In the genomic region with DNA sequence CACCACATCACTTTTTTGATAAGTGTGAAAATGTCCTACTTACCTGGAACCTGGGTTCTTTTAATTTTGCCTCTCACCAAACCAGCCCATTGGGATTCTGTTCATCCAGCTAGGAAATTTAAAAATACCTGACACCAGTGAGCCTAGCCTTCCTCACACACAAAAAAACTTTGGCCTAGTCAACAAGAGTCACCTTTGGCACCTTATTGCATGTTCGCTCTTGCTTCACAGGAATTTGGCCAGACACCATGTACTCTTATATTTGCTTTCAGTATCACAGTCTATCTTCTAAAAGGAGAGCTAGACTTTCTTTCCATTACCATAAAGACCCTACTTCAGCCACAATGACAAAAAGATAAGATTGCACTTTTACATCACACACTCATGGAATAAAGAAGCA, we compare ENCODE assay signal across 34 cellular contexts.
DNase-seq lines count a peak whose midpoint lies in the region; ATAC-seq, FAIRE-seq and TF ChIP-seq lines count a peak whose summit lies in the region.
"Had no signal": no experiment of that assay in that cellular context is flagged by ENCODE, and none has a peak within 500 bp of the region (broad histone marks: within the 10 kb centered on the region; RNA-seq: fewer than 3 reads in every experiment).

No MANE protein-coding gene starts in this region.

- H3K9me3 Mint-ChIP-seq in CD8-positive, alpha-beta T cell, result peaks cover 29% of the 10 kb centered on the region

- no peak for TF ChIP-seq CTCF in liver (IDR thresholded peaks at IDR 0.05; ENCODE audit: low read depth, low read length, missing input control)
- TF ChIP-seq CTCF in HepG2 (CRISPR knock-in tag; IDR thresholded peaks at IDR 0.05), result no peak
- TF ChIP-seq CTCF in right lobe of liver (IDR thresholded peaks at IDR 0.05), result no peak
- TF ChIP-seq CTCF in CD8-positive, alpha-beta T cell (IDR thresholded peaks at IDR 0.05), result no peak

- TF ChIP-seq RAD21 in liver (IDR thresholded peaks at IDR 0.05) (no peak), HepG2 (CRISPR knock-in tag; IDR thresholded peaks at IDR 0.05) (no peak)

- no peak overlapping the region for H3K4me3 ChIP-seq in liver (ENCODE audit: low read depth in 1 of 3, low read length in 3 of 3)
- no peak overlapping the region for H3K4me3 ChIP-seq in HepG2 (replicated peaks in 1 of 3; ENCODE audit: insufficient read depth in 1 of 3, low read depth in 2 of 3, low read length in 3 of 3)
- H3K4me3 ChIP-seq in right lobe of liver, result no peak overlapping the region
- H3K4me3 ChIP-seq in CD8-positive, alpha-beta T cell (ENCODE audit: low read depth, low read length), result no peak overlapping the region
- H3K4me3 ChIP-seq: A549; BLaER1; BLaER1 treated with 17β-estradiol and CSF1 and Interleukin-3, amounts not matched to agents 10 nM and 100 nM had no signal

- no peak overlapping the region for H3K4me2 ChIP-seq in HepG2 (ENCODE audit: low read depth, low read length)
- H3K4me2 ChIP-seq: A549; BLaER1; BLaER1 treated with 17β-estradiol and CSF1 and Interleukin-3, amounts not matched to agents 10 nM and 100 nM had no signal

- DNase-seq in HepG2 (ENCODE audit: low spot score), result no peak
- peak; percentile 71 for DNase-seq in left lobe of liver (ENCODE audit: low spot score)
- DNase-seq in right lobe of liver, result peak in 1 of 3 donors; percentile 68
- no peak for DNase-seq in CD8-positive, alpha-beta T cell
- no peak for DNase-seq in stimulated activated CD4-positive, alpha-beta T cell treated with anti-CD3 and anti-CD28 coated beads, Interleukin-1b, Interleukin-23, amount 100 ng/mL, for 48 hours
- DNase-seq: 8988T; ACHN; AML-193; BE2C; C1 segment of cervical spinal cord; Caco-2; Calu3; CD4-positive, alpha-beta memory T cell; CD4-positive, alpha-beta T cell; CD4-positive, CD25-positive, alpha-beta regulatory T cell; CD8-positive, alpha-beta memory T cell; COR-L47; DMS 273 treated with DMSO at 0.1 percent for 48 hours; DMS153; DMS53; DMS79; DMS79 treated with DMSO at 0.1 percent for 48 hours; DND-41; EL had no signal

- ATAC-seq in HepG2 (no peak), left lobe of liver (peak; percentile 85), right lobe of liver (peak; percentile 55 to 92 (median 78))
- no peak for ATAC-seq in CD8-positive, alpha-beta T cell
- ATAC-seq: A549 had no signal

- no peak overlapping the region for H3K27ac Mint-ChIP-seq in CD8-positive, alpha-beta T cell
- H3K27ac Mint-ChIP-seq: B cell; CD14-positive monocyte; CD4-positive, alpha-beta memory T cell; CD4-positive, alpha-beta T cell; CD4-positive, CD25-positive, alpha-beta regulatory T cell; CD8-positive, alpha-beta memory T cell had no signal

- CTCF ChIA-PET in HepG2 (lab: Yijun Ruan, JAX; ENCODE audit: low intra/inter-chr PET ratio, low total read pairs), result no interaction called here
- CTCF ChIA-PET in CD8-positive, alpha-beta T cell (lab: Charles Lee), result no interaction called here

- peaks cover 4 to 21% (median 7%) of the 10 kb centered on the region in 4 donors for H3K9me3 ChIP-seq in liver (ENCODE audit: control insufficient read depth in 4 of 4, low read length in 3 of 4)
- peaks cover 95% of the 10 kb centered on the region for H3K9me3 ChIP-seq in HepG2 (ENCODE audit: low read length)
- no peaks in the 10 kb centered on the region for H3K9me3 ChIP-seq in right lobe of liver
- no peaks in the 10 kb centered on the region for H3K9me3 ChIP-seq in CD8-positive, alpha-beta T cell (ENCODE audit: low read length)
- H3K9me3 ChIP-seq: BE2C had no signal

- no peaks in the 10 kb centered on the region for H3K27me3 Mint-ChIP-seq in CD8-positive, alpha-beta T cell (ENCODE audit: low read depth)
- H3K27me3 Mint-ChIP-seq: B cell; CD4-positive, alpha-beta memory T cell; CD4-positive, alpha-beta T cell; CD4-positive, CD25-positive, alpha-beta regulatory T cell; CD8-positive, alpha-beta memory T cell had no signal

- WGBS in liver, result 41% methylated on average over 1 of the region's 1 CpG
- 33% methylated on average over 1 of the region's 1 CpG for WGBS in HepG2 (ENCODE audit: low lambda C conversion rate)
- 10% methylated on average over 1 of the region's 1 CpG for WGBS in right lobe of liver (ENCODE audit: insufficient coverage, low coverage, low lambda C conversion rate, missing lambda C conversion rate)

- TF ChIP-seq EP300 in HepG2 (IDR thresholded peaks at IDR 0.05; ENCODE audit: low read depth in 2 of 2, low read length in 2 of 2) (no peak), HepG2 (CRISPR knock-in tag; IDR thresholded peaks at IDR 0.05; ENCODE audit: borderline replicate concordance) (no peak)

- no peak overlapping the region for H3K4me3 Mint-ChIP-seq in CD8-positive, alpha-beta T cell
- H3K4me3 Mint-ChIP-seq: B cell; CD14-positive monocyte; CD4-positive, alpha-beta memory T cell; CD4-positive, alpha-beta T cell; CD4-positive, CD25-positive, alpha-beta regulatory T cell; CD8-positive, alpha-beta memory T cell had no signal

- no peaks in the 10 kb centered on the region for H3K27me3 ChIP-seq in liver (ENCODE audit: control insufficient read depth in 4 of 4, insufficient read depth in 4 of 4, low read length in 3 of 4)
- no peaks in the 10 kb centered on the region for H3K27me3 ChIP-seq in HepG2 (ENCODE audit: control insufficient read depth in 1 of 2, insufficient read depth in 2 of 2, low read length in 2 of 2)
- no peaks in the 10 kb centered on the region for H3K27me3 ChIP-seq in right lobe of liver
- no peaks in the 10 kb centered on the region for H3K27me3 ChIP-seq in CD8-positive, alpha-beta T cell (ENCODE audit: insufficient read depth, low read length)
- H3K27me3 ChIP-seq: BE2C; BLaER1; BLaER1 treated with 17β-estradiol and CSF1 and Interleukin-3, amounts not matched to agents 10 nM and 100 nM had no signal

- no peaks in the 10 kb centered on the region for H3K36me3 ChIP-seq in liver (ENCODE audit: control insufficient read depth in 4 of 4, insufficient read depth in 3 of 4, low read depth in 1 of 4, low read length in 3 of 4)
- no peaks in the 10 kb centered on the region for H3K36me3 ChIP-seq in HepG2 (replicated peaks in 1 of 2; ENCODE audit: control insufficient read depth in 1 of 2, insufficient read depth in 2 of 2, low read length in 2 of 2)
- no peaks in the 10 kb centered on the region for H3K36me3 ChIP-seq in right lobe of liver
- H3K36me3 ChIP-seq in CD8-positive, alpha-beta T cell (ENCODE audit: insufficient read depth, low read length), result no peaks in the 10 kb centered on the region
- H3K36me3 ChIP-seq: BE2C; BLaER1; BLaER1 treated with 17β-estradiol and CSF1 and Interleukin-3, amounts not matched to agents 10 nM and 100 nM had no signal

- H3K9ac ChIP-seq in liver (ENCODE audit: low read depth in 1 of 2, low read length in 2 of 2), result no peak overlapping the region
- no peak overlapping the region for H3K9ac ChIP-seq in HepG2 (ENCODE audit: insufficient read depth, low read depth, low read length)
- H3K9ac ChIP-seq: BLaER1; BLaER1 treated with 17β-estradiol and CSF1 and Interleukin-3, amounts not matched to agents 10 nM and 100 nM had no signal

- no peak overlapping the region for H2AFZ ChIP-seq in HepG2 (ENCODE audit: low read length)

- H3K79me2 ChIP-seq in HepG2 (ENCODE audit: insufficient read depth, low read length), result no peaks in the 10 kb centered on the region

- no peaks in the 10 kb centered on the region for H3K4me1 Mint-ChIP-seq in CD8-positive, alpha-beta T cell (ENCODE audit: low read depth)
- H3K4me1 Mint-ChIP-seq: B cell; CD14-positive monocyte; CD4-positive, alpha-beta memory T cell; CD4-positive, CD25-positive, alpha-beta regulatory T cell; CD8-positive, alpha-beta memory T cell had no signal

- intact Hi-C loops in HepG2 (cut with micrococcal nuclease; ENCODE audit: unreplicated experiment), result no loop called here
- intact Hi-C loops in right lobe of liver (cut with DNase I), result no loop called here
- intact Hi-C loops in CD8-positive, alpha-beta T cell (cut with DNase I, micrococcal nuclease), result no loop called here

- in situ Hi-C loops in HepG2 (cut with HindIII; ENCODE audit: extremely low pct_ligation_motif_present, low pct_unique_long_range_greater_than_20kb), result no loop called here

- POLR2A ChIA-PET in HepG2 (lab: Yijun Ruan, JAX), result no interaction called here
- POLR2A ChIA-PET in CD8-positive, alpha-beta T cell (lab: Charles Lee), result no interaction called here

- no TSS peak for BruUV-seq in HepG2 (replicated peaks; lab: Mats Ljungman, UMichigan)

- H3K4me1 ChIP-seq in liver (ENCODE audit: control insufficient read depth in 4 of 4, insufficient read depth in 4 of 4, low read length in 3 of 4) (peaks cover 5 to 12% (median 8%) of the 10 kb centered on the region in 4 donors), HepG2 (ENCODE audit: insufficient read depth, low read length) (no peaks in the 10 kb centered on the region), right lobe of liver (no peaks in the 10 kb centered on the region)
- no peaks in the 10 kb centered on the region for H3K4me1 ChIP-seq in CD8-positive, alpha-beta T cell (ENCODE audit: insufficient read depth, low read length)
- H3K4me1 ChIP-seq: A549; BE2C; BLaER1; BLaER1 treated with 17β-estradiol and CSF1 and Interleukin-3, amounts not matched to agents 10 nM and 100 nM; Caco-2 had no signal

- no peaks in the 10 kb centered on the region for H4K20me1 ChIP-seq in HepG2 (ENCODE audit: insufficient read depth, low read length)
- H4K20me1 ChIP-seq: BLaER1; BLaER1 treated with 17β-estradiol and CSF1 and Interleukin-3, amounts not matched to agents 10 nM and 100 nM had no signal

- H3K27ac ChIP-seq in liver (ENCODE audit: low read depth in 1 of 2, low read length in 2 of 2) (peak overlapping the region; percentile 36 to 81), HepG2 (ENCODE audit: extremely low read length, insufficient read depth, low read length) (no peak overlapping the region), right lobe of liver (no peak overlapping the region)
- no peak overlapping the region for H3K27ac ChIP-seq in CD8-positive, alpha-beta T cell (ENCODE audit: low read depth, low read length)
- H3K27ac ChIP-seq: 22Rv1; A549; BLaER1; BLaER1 treated with 17β-estradiol and CSF1 and Interleukin-3, amounts not matched to agents 10 nM and 100 nM; C4-2B had no signal

- H3K36me3 Mint-ChIP-seq in CD8-positive, alpha-beta T cell, result no peaks in the 10 kb centered on the region
- H3K36me3 Mint-ChIP-seq: CD14-positive monocyte; CD4-positive, CD25-positive, alpha-beta regulatory T cell had no signal

- no peak for FAIRE-seq in HepG2 (lab: Jason Lieb, UNC)
- FAIRE-seq: A204.1, A549, D721Med had no signal

- no peak for TF ChIP-seq POLR2A in HepG2 (IDR thresholded peaks at IDR 0.05; ENCODE audit: insufficient read depth in 1 of 2, low read depth in 2 of 2, low read length in 2 of 2)
- no peak for TF ChIP-seq POLR2A in right lobe of liver (IDR thresholded peaks at IDR 0.05)

TF ChIP-seq in liver, 16 proteins besides CTCF, POLR2A, EP300 and RAD21 (continues in another document):
- TF ChIP-seq, protein P1, sequence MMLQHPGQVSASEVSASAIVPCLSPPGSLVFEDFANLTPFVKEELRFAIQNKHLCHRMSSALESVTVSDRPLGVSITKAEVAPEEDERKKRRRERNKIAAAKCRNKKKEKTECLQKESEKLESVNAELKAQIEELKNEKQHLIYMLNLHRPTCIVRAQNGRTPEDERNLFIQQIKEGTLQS (IDR thresholded peaks at IDR 0.05), result no peak

Comparison
In these comparisons a context has a peak if more than half of its experiments do, and no peak if none do; other contexts are left out.
1. H3K27ac ChIP-seq: peak in liver (2 of 2); none in HepG2 (single experiment), right lobe of liver (0 of 3) and CD8-positive, alpha-beta T cell (single experiment).
2. ATAC-seq: peak in left lobe of liver (single experiment) and right lobe of liver (4 of 4); none in HepG2 (single experiment) and CD8-positive, alpha-beta T cell (single experiment).